14 cellular contexts compared by ENCODE assay signal in the genomic region with DNA sequence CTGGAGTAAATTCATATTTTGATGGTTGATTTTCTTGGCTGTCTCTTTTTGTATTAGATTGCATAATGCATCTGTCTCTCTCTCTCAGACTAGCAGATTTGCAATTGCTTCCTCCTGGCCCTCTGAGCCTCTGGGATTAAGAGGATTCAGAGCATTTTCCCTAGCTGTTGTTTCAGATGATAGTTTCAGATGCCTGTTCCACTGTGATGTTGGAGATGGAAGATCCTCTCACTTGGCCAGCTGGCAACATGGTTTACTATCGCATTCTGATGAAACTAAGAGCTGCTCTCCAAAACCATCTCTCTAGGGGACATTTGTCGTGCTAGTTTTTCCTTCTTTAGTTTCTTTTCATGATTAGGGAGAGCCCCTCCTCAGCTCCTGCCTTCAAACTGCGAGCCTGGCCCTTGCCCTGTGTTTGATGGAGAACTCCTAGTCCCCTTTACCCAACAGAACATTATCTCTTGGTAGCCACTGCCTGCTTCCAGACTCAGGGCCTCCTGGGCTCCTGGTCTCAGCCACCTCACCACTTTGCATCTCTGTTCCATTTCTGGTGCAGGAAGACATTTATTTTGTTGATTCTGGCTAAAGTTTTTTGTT.
"Had no signal": no experiment of that assay in that cellular context is flagged by ENCODE, and none has a peak within 500 bp of the region (broad histone marks: within the 10 kb centered on the region; RNA-seq: fewer than 3 reads in every experiment).

No MANE protein-coding gene starts in this region.

- H3K27me3 ChIP-seq: cardiac muscle cell, testis, upper lobe of right lung had no signal

- ATAC-seq: activated CD8-positive, alpha-beta T cell treated with anti-CD3 and anti-CD28 coated beads for 36 hours; activated naive CD8-positive, alpha-beta T cell treated with anti-CD3 and anti-CD28 coated beads, Interleukin-2, amount 50 U/mL, for 24 hours; naive thymus-derived CD8-positive, alpha-beta T cell; stimulated activated naive CD8-positive, alpha-beta T cell treated with anti-CD3 and anti-CD28 coated beads, Interleukin-15, Interleukin-2, amounts not matched to agents 100 U/mL and 50 U/mL, for 24 hours; upper lobe of right lung had no signal

- DNase-seq: activated CD8-positive, alpha-beta T cell treated with anti-CD3 and anti-CD28 coated beads for 36 hours; activated naive CD4-positive, alpha-beta T cell; activated naive CD8-positive, alpha-beta T cell treated with anti-CD3 and anti-CD28 coated beads, Interleukin-2, amount 50 U/mL, for 24 hours; immature natural killer cell; naive thymus-derived CD8-positive, alpha-beta T cell; occipital lobe; stimulated activated CD4-positive, alpha-beta T cell treated with anti-CD3 and anti-CD28 coated beads, Interleukin-4, amount 100 ng/mL, for 1 hour; stimulated activated CD8-positive, alpha-beta memory T cell treated with anti-CD3 and anti-CD28 coated beads, Interleukin-4, amount 100 ng/mL, for 48 hours; stimulated activated naive CD8-positive, alpha-beta T cell treated with anti-CD3 and anti-CD28 coated beads, Interleukin-15, Interleukin-2, amounts not matched to agents 100 U/mL and 50 U/mL, for 24 hours; SW 1271; testis; upper lobe of right lung had no signal

- H3K36me3 ChIP-seq: cardiac muscle cell, prostate gland, upper lobe of right lung had no signal

- H3K9me3 ChIP-seq: prostate gland, testis, upper lobe of right lung had no signal

- H3K4me3 ChIP-seq: cardiac muscle cell, prostate gland, testis, upper lobe of right lung had no signal

- H3K4me1 ChIP-seq: prostate gland, testis, upper lobe of right lung had no signal

- H3K27ac ChIP-seq: cardiac muscle cell, prostate gland, testis, upper lobe of right lung had no signal
